In genomic region chr1:208120426-208120790, GRCh38 we compare ENCODE assay signal across 1 cellular context.
TF ChIP-seq lines count a peak whose summit lies in the region.

No MANE protein-coding gene starts in this region.

TF ChIP-seq in SK-N-SH, 30 proteins besides CTCF, POLR2A, EP300 and RAD21 (continued from another document):
- TF ChIP-seq NFIC (IDR thresholded peaks at IDR 0.05; ENCODE audit: borderline replicate concordance), result no peak
- TF ChIP-seq MAX (IDR thresholded peaks at IDR 0.05; ENCODE audit: low read depth), result no peak
- no peak for TF ChIP-seq GATA2 (CRISPR knock-in tag; IDR thresholded peaks at IDR 0.05)
